Comparison of ENCODE assay signal across 1 cellular context in the genomic region with DNA sequence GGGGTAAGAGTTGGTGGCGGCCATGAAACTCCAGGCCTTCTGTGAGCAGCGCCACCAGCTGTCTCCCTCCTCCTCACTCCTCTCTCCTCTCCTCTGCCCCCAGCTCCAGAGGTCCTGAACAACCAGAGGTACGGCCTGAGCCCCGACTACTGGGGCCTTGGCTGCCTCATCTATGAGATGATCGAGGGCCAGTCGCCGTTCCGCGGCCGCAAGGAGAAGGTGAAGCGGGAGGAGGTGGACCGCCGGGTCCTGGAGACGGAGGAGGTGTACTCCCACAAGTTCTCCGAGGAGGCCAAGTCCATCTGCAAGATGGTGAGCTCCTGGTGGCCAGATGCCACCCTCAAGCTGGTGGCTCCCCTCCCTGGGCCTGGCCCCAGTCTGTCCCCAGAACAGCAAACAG.
TF ChIP-seq lines count a peak whose summit lies in the region.

No MANE protein-coding gene starts in this region.

TF ChIP-seq in H1, 55 proteins besides CTCF, POLR2A, EP300 and RAD21:
- TF ChIP-seq JUND (IDR thresholded peaks at IDR 0.05; ENCODE audit: low read length) (no peak), SP1 (IDR thresholded peaks at IDR 0.05; ENCODE audit: low read depth, low read length) (no peak), SUZ12 (IDR thresholded peaks at IDR 0.05; ENCODE audit: low read length) (no peak), KDM4A (IDR thresholded peaks at IDR 0.05; ENCODE audit: low read depth, low read length, severe bottlenecking) (no peak)
TF ChIP-seq in H1: peak in this region for 0.
